ENCODE assay signal across 17 cellular contexts in genomic region chr17:47701603-47702002, GRCh38. TPM values are rescaled to one million over a fixed set of nuclear protein-coding genes. Genes with fewer than 3 reads are reported as not detected.
A peak's percentile ranks its signal among the peaks of the same experiment; 100 is the strongest.
DNase-seq lines count a peak whose midpoint lies in the region; ATAC-seq and TF ChIP-seq lines count a peak whose summit lies in the region.
"Had no signal": no experiment of that assay in that cellular context is flagged by ENCODE, and none has a peak within 500 bp of the region (broad histone marks: within the 10 kb centered on the region; RNA-seq: fewer than 3 reads in every experiment).

No MANE protein-coding gene starts in this region.

- no peak overlapping the region for H3K4me3 ChIP-seq in endodermal cell (ENCODE audit: low read length)
- H3K4me3 ChIP-seq: body of pancreas, thyroid gland had no signal

- peaks cover 89% of the 10 kb centered on the region for H3K4me1 Mint-ChIP-seq in activated naive CD4-positive, alpha-beta T cell treated with anti-CD3 and anti-CD28 coated beads for 36 hours (ENCODE audit: low read depth)
- H3K4me1 Mint-ChIP-seq in endodermal cell (peaks cover 22% of the 10 kb centered on the region), chondrocyte (ENCODE audit: low read depth) (peaks cover 5% of the 10 kb centered on the region)
- H3K4me1 Mint-ChIP-seq in stimulated activated naive B cell treated with anti-CD40 and anti-IgM and Interleukin-4, amounts not matched to agents 10 μg/mL and 1 μg/mL and 100 μg/mL, for 72 hours, result peaks cover 61 to 65% of the 10 kb centered on the region in 2 donors

- H3K9me3 ChIP-seq in endodermal cell (ENCODE audit: control insufficient read depth, low read length), result no peaks in the 10 kb centered on the region
- H3K9me3 ChIP-seq: body of pancreas, thyroid gland had no signal

- H3K27me3 Mint-ChIP-seq in activated naive CD4-positive, alpha-beta T cell treated with anti-CD3 and anti-CD28 coated beads for 36 hours (ENCODE audit: low read depth), result no peaks in the 10 kb centered on the region
- H3K27me3 Mint-ChIP-seq in endodermal cell (ENCODE audit: insufficient read depth) (peaks cover 1% of the 10 kb centered on the region), chondrocyte (ENCODE audit: low read depth) (no peaks in the 10 kb centered on the region)
- no peaks in the 10 kb centered on the region for H3K27me3 Mint-ChIP-seq in stimulated activated naive B cell treated with anti-CD40 and anti-IgM and Interleukin-4, amounts not matched to agents 10 μg/mL and 1 μg/mL and 100 μg/mL, for 72 hours

- TF ChIP-seq CTCF in endodermal cell (conservative IDR thresholded peaks at IDR 0.05) (no peak), chondrocyte (IDR thresholded peaks at IDR 0.05) (no peak)

- peaks cover 41% of the 10 kb centered on the region for H3K36me3 Mint-ChIP-seq in activated naive CD4-positive, alpha-beta T cell treated with anti-CD3 and anti-CD28 coated beads for 36 hours (ENCODE audit: low read depth)
- peaks cover 22% of the 10 kb centered on the region for H3K36me3 Mint-ChIP-seq in endodermal cell (ENCODE audit: low read depth)
- H3K36me3 Mint-ChIP-seq in stimulated activated naive B cell treated with anti-CD40 and anti-IgM and Interleukin-4, amounts not matched to agents 10 μg/mL and 1 μg/mL and 100 μg/mL, for 72 hours, result no peaks in the 10 kb centered on the region
- peaks cover 14% of the 10 kb centered on the region for H3K36me3 Mint-ChIP-seq in chondrocyte (ENCODE audit: low read depth)

- H3K4me1 ChIP-seq in endodermal cell (ENCODE audit: control insufficient read depth, insufficient read depth, low read length), result peaks cover 5% of the 10 kb centered on the region
- H3K4me1 ChIP-seq: thyroid gland had no signal

- 82 to 89% methylated on average over 4 of the region's 4 CpGs for WGBS in endodermal cell (ENCODE audit: insufficient coverage in 1 of 2, insufficient read length in 1 of 2), 2 experiments

- intact Hi-C loops in activated naive CD4-positive, alpha-beta T cell treated with anti-CD3 and anti-CD28 coated beads for 36 hours (cut with micrococcal nuclease), result no loop called here

- no peak overlapping the region for H3K27ac ChIP-seq in endodermal cell (ENCODE audit: low read depth, low read length)
- H3K27ac ChIP-seq: body of pancreas, thyroid gland had no signal

- peak overlapping the region; percentile 57 for H3K4me3 Mint-ChIP-seq in activated naive CD4-positive, alpha-beta T cell treated with anti-CD3 and anti-CD28 coated beads for 36 hours
- H3K4me3 Mint-ChIP-seq in endodermal cell (no peak overlapping the region), chondrocyte (ENCODE audit: unreplicated experiment) (no peak overlapping the region)
- H3K4me3 Mint-ChIP-seq in stimulated activated naive B cell treated with anti-CD40 and anti-IgM and Interleukin-4, amounts not matched to agents 10 μg/mL and 1 μg/mL and 100 μg/mL, for 72 hours, result no peak overlapping the region

- H3K9me3 Mint-ChIP-seq in activated naive CD4-positive, alpha-beta T cell treated with anti-CD3 and anti-CD28 coated beads for 36 hours, result no peaks in the 10 kb centered on the region
- H3K9me3 Mint-ChIP-seq in endodermal cell (no peaks in the 10 kb centered on the region), chondrocyte (ENCODE audit: low read depth) (no peaks in the 10 kb centered on the region)
- no peaks in the 10 kb centered on the region for H3K9me3 Mint-ChIP-seq in stimulated activated naive B cell treated with anti-CD40 and anti-IgM and Interleukin-4, amounts not matched to agents 10 μg/mL and 1 μg/mL and 100 μg/mL, for 72 hours

- CTCF ChIA-PET in activated naive CD4-positive, alpha-beta T cell treated with anti-CD3 and anti-CD28 coated beads for 36 hours (lab: Charles Lee), result interaction anchor here (0.6 to 8.3 kb wide), 7 partner anchors 14 to 100 kb away, joined by 3 to 158 read pairs (median 4); partner anchors contain the start of gene TBX21

- no peak overlapping the region for H3K9ac ChIP-seq in endodermal cell (ENCODE audit: extremely low read depth, low read length, poor library complexity, severe bottlenecking)

- ATAC-seq in stimulated activated naive B cell treated with anti-CD40 and anti-IgM and Interleukin-4, amounts not matched to agents 10 μg/mL and 1 μg/mL and 100 μg/mL, for 72 hours (replicated peaks), result no peak
- ATAC-seq in GM19397 (IDR thresholded peaks at IDR 0.05; ENCODE audit: unreplicated experiment), result no peak
- ATAC-seq: body of pancreas had no signal

- H3K27ac Mint-ChIP-seq in activated naive CD4-positive, alpha-beta T cell treated with anti-CD3 and anti-CD28 coated beads for 36 hours, result peak overlapping the region; percentile 98
- H3K27ac Mint-ChIP-seq in endodermal cell (no peak overlapping the region), chondrocyte (ENCODE audit: unreplicated experiment) (no peak overlapping the region)
- H3K27ac Mint-ChIP-seq in stimulated activated naive B cell treated with anti-CD40 and anti-IgM and Interleukin-4, amounts not matched to agents 10 μg/mL and 1 μg/mL and 100 μg/mL, for 72 hours, result peak overlapping the region; percentile 70

- peaks cover 14% of the 10 kb centered on the region for H3K36me3 ChIP-seq in endodermal cell (ENCODE audit: control insufficient read depth, insufficient read depth, low read length)

- H3K27me3 ChIP-seq in endodermal cell (ENCODE audit: control insufficient read depth, insufficient read depth, low read length, poor library complexity, severe bottlenecking), result no peaks in the 10 kb centered on the region
- H3K27me3 ChIP-seq: body of pancreas, thyroid gland had no signal

- no peak for DNase-seq in activated naive CD4-positive, alpha-beta T cell treated with anti-CD3 and anti-CD28 coated beads for 36 hours
- DNase-seq in activated naive CD4-positive, alpha-beta T cell (lab: John Stamatoyannopoulos, UW), result no peak
- peak; percentile 58 for DNase-seq in UCSD-AML1 (lab: John Stamatoyannopoulos, UW; ENCODE audit: unreplicated experiment)
- DNase-seq in endodermal cell, result peak; percentile 80
- no peak for DNase-seq in stimulated activated naive B cell treated with anti-CD40 and anti-IgM and Interleukin-4, amounts not matched to agents 10 μg/mL and 1 μg/mL and 100 μg/mL, for 72 hours
- DNase-seq in chondrocyte (ENCODE audit: low spot score), result no peak
- DNase-seq in hepatic stellate cell (ENCODE audit: low spot score), result no peak
- DNase-seq: DMS53; effector memory CD4-positive, alpha-beta T cell; foreskin fibroblast; NCI-H146; NCI-H524 treated with DMSO at 0.1 percent for 48 hours; stimulated activated CD4-positive, alpha-beta T cell treated with anti-CD3 and anti-CD28 coated beads, Interleukin-15, amount 100 ng/mL, for 24 hours; thyroid gland had no signal

RNA-seq across cellular contexts. Expression of gene TBKBP1, which starts 7.6 kb away (rescaled TPM):
- 10 to 100 TPM; 19.5 to 19.7 TPM for total RNA-seq in activated naive CD4-positive, alpha-beta T cell treated with anti-CD3 and anti-CD28 coated beads for 36 hours
- total RNA-seq in endodermal cell, result 10 to 100 TPM; 14.5 to 22.9 TPM
- polyA plus RNA-seq in endodermal cell (2013, experiment 1 of 2), result 17.3 TPM
- polyA plus RNA-seq in endodermal cell (2013, experiment 2 of 2), result 16.7 TPM
- total RNA-seq in chondrocyte, result 11.3 to 13.6 TPM (median 12.6 TPM) in 3 replicates

RNA-seq across cellular contexts. Expression of gene TBX21, which starts 31.4 kb away (rescaled TPM):
- 10 to 100 TPM; 50.6 to 52.3 TPM for total RNA-seq in activated naive CD4-positive, alpha-beta T cell treated with anti-CD3 and anti-CD28 coated beads for 36 hours
- total RNA-seq in endodermal cell (not detected), chondrocyte (not detected in 3 replicates)
- not detected for polyA plus RNA-seq in endodermal cell (2013, experiment 1 of 2)
- not detected for polyA plus RNA-seq in endodermal cell (2013, experiment 2 of 2)
- total RNA-seq: RPMI7951 had no signal

RNA-seq across cellular contexts. Expression of gene KPNB1, which starts 51.9 kb away (rescaled TPM):
- 100 to 1,000 TPM; 602 to 614 TPM for total RNA-seq in activated naive CD4-positive, alpha-beta T cell treated with anti-CD3 and anti-CD28 coated beads for 36 hours
- total RNA-seq in endodermal cell (100 to 1,000 TPM; 452 to 500 TPM), chondrocyte (292 to 306 TPM (median 298 TPM) in 3 replicates)
- polyA plus RNA-seq in endodermal cell (2013, experiment 1 of 2), result 347 TPM
- 324 TPM for polyA plus RNA-seq in endodermal cell (2013, experiment 2 of 2)

Comparison
In these comparisons a context has a peak if more than half of its experiments do, and no peak if none do; other contexts are left out.
1. DNase-seq: peak in UCSD-AML1 (single experiment) and endodermal cell (single experiment); none in activated naive CD4-positive, alpha-beta T cell treated with anti-CD3 and anti-CD28 coated beads for 36 hours (single experiment), activated naive CD4-positive, alpha-beta T cell (0 of 4), stimulated activated naive B cell treated with anti-CD40 and anti-IgM and Interleukin-4, amounts not matched to agents 10 μg/mL and 1 μg/mL and 100 μg/mL, for 72 hours (single experiment), chondrocyte (single experiment) and hepatic stellate cell (single experiment).
2. H3K27ac Mint-ChIP-seq: peak in activated naive CD4-positive, alpha-beta T cell treated with anti-CD3 and anti-CD28 coated beads for 36 hours (single experiment) and stimulated activated naive B cell treated with anti-CD40 and anti-IgM and Interleukin-4, amounts not matched to agents 10 μg/mL and 1 μg/mL and 100 μg/mL, for 72 hours (single experiment); none in endodermal cell (single experiment) and chondrocyte (single experiment).
3. RNA of gene TBX21, which starts 31.4 kb away (total RNA-seq): 50.6 to 52.3 TPM in activated naive CD4-positive, alpha-beta T cell treated with anti-CD3 and anti-CD28 coated beads for 36 hours; not detected in endodermal cell and not detected in chondrocyte; every median in the first group is over 10 times any median in the second.